Comparison of ENCODE assay signal across 9 cellular contexts in the genomic region with DNA sequence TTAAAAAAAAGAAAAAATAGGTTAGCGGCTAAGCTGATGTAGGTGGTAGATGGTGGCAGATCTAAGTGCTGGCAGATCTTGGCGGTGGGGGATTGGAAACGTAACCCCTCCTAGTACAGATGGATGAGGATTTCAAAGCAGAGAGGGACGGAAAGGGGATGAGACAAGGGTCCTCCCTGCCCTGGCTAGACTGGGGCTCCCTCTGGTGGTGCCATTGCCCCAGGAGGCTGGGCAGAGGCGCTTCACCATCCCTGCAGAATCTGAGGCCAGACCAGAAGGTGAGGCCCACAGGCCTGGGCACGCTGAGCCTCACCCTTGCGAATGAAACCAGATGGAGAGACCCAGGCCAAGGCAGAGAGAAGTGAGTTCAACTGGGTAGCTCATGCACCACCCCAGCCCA. TPM values are rescaled to one million over a fixed set of nuclear protein-coding genes. Genes with fewer than 3 reads are reported as not detected.
DNase-seq lines count a peak whose midpoint lies in the region; ATAC-seq and TF ChIP-seq lines count a peak whose summit lies in the region.
"Had no signal": no experiment of that assay in that cellular context is flagged by ENCODE, and none has a peak within 500 bp of the region (broad histone marks: within the 10 kb centered on the region; RNA-seq: fewer than 3 reads in every experiment).

No MANE protein-coding gene starts in this region.

- TF ChIP-seq CTCF in osteoblast (IDR thresholded peaks at IDR 0.05; ENCODE audit: extremely low read depth, low read depth, low read length), result peak; percentile 41

- H3K79me2 ChIP-seq in osteoblast (ENCODE audit: insufficient read depth, low read length), result no peaks in the 10 kb centered on the region

- peaks cover 7% of the 10 kb centered on the region for H3K4me1 ChIP-seq in adipocyte (ENCODE audit: control insufficient read depth, insufficient read depth, low read length)
- peaks cover 6% of the 10 kb centered on the region for H3K4me1 ChIP-seq in osteoblast (ENCODE audit: insufficient read depth, low read length)

- peak; percentile 60 for DNase-seq in activated CD4-positive, alpha-beta T cell treated with anti-CD3 and anti-CD28 coated beads for 36 hours
- no peak for DNase-seq in activated CD4-positive, alpha-beta T cell treated with anti-CD3 and anti-CD28 coated beads, Interleukin-2, amount 10 ng/mL, durations not matched to agents 7 days and 5 days
- DNase-seq in HuH-7.5 (ENCODE audit: low spot score) (peak; percentile 50), adipocyte (ENCODE audit: low read depth) (peak; percentile 29), osteoblast (ENCODE audit: insufficient read length, low spot score, missing footprints) (no peak), NCI-H2029 treated with DMSO at 0.1 percent for 48 hours (lab: John Stamatoyannopoulos, UW) (no peak), mesenteric fat pad (ENCODE audit: low spot score) (no peak)
- DNase-seq: CD8-positive, alpha-beta T cell had no signal

- H3K36me3 ChIP-seq in adipocyte (ENCODE audit: control insufficient read depth, insufficient read depth, low read length, severe bottlenecking) (no peaks in the 10 kb centered on the region), osteoblast (ENCODE audit: insufficient read depth, low read length) (no peaks in the 10 kb centered on the region)

- peaks cover 31% of the 10 kb centered on the region for H3K4me1 Mint-ChIP-seq in activated CD4-positive, alpha-beta T cell treated with anti-CD3 and anti-CD28 coated beads for 36 hours
- peaks cover 11% of the 10 kb centered on the region for H3K4me1 Mint-ChIP-seq in activated CD4-positive, alpha-beta T cell treated with anti-CD3 and anti-CD28 coated beads, Interleukin-2, amount 10 ng/mL, durations not matched to agents 7 days and 5 days

- intact Hi-C loops in activated CD4-positive, alpha-beta T cell treated with anti-CD3 and anti-CD28 coated beads for 36 hours (cut with DNase I, micrococcal nuclease), result no loop called here

- H3K9me3 ChIP-seq in adipocyte (ENCODE audit: control insufficient read depth, low read length) (no peaks in the 10 kb centered on the region), osteoblast (ENCODE audit: low read depth, low read length) (no peaks in the 10 kb centered on the region)

- H3K4me3 Mint-ChIP-seq in activated CD4-positive, alpha-beta T cell treated with anti-CD3 and anti-CD28 coated beads for 36 hours, result no peak overlapping the region
- H3K4me3 Mint-ChIP-seq in activated CD4-positive, alpha-beta T cell treated with anti-CD3 and anti-CD28 coated beads, Interleukin-2, amount 10 ng/mL, durations not matched to agents 7 days and 5 days, result no peak overlapping the region
- H3K4me3 Mint-ChIP-seq: CD8-positive, alpha-beta T cell had no signal

- peaks cover 71% of the 10 kb centered on the region for H3K27me3 ChIP-seq in adipocyte (replicated peaks; ENCODE audit: control insufficient read depth, insufficient read depth, low read length)
- peaks cover 49% of the 10 kb centered on the region for H3K27me3 ChIP-seq in osteoblast (ENCODE audit: insufficient read depth, low read length)

- H3K4me2 ChIP-seq in osteoblast (ENCODE audit: insufficient read depth, low read length), result no peak overlapping the region

- no peaks in the 10 kb centered on the region for H3K9me3 Mint-ChIP-seq in activated CD4-positive, alpha-beta T cell treated with anti-CD3 and anti-CD28 coated beads for 36 hours (ENCODE audit: low read depth)
- H3K9me3 Mint-ChIP-seq in activated CD4-positive, alpha-beta T cell treated with anti-CD3 and anti-CD28 coated beads, Interleukin-2, amount 10 ng/mL, durations not matched to agents 7 days and 5 days, result no peaks in the 10 kb centered on the region
- H3K9me3 Mint-ChIP-seq: CD8-positive, alpha-beta T cell had no signal

- POLR2A ChIA-PET in activated CD4-positive, alpha-beta T cell treated with anti-CD3 and anti-CD28 coated beads for 36 hours (lab: Charles Lee), result no interaction called here
- POLR2A ChIA-PET in activated CD4-positive, alpha-beta T cell treated with anti-CD3 and anti-CD28 coated beads, Interleukin-2, amount 10 ng/mL, durations not matched to agents 7 days and 5 days (lab: Charles Lee), result no interaction called here

- H3K36me3 Mint-ChIP-seq in activated CD4-positive, alpha-beta T cell treated with anti-CD3 and anti-CD28 coated beads for 36 hours (ENCODE audit: low read depth), result no peaks in the 10 kb centered on the region
- no peaks in the 10 kb centered on the region for H3K36me3 Mint-ChIP-seq in activated CD4-positive, alpha-beta T cell treated with anti-CD3 and anti-CD28 coated beads, Interleukin-2, amount 10 ng/mL, durations not matched to agents 7 days and 5 days (ENCODE audit: low read depth)
- H3K36me3 Mint-ChIP-seq: CD8-positive, alpha-beta T cell had no signal

- H3K27ac Mint-ChIP-seq in activated CD4-positive, alpha-beta T cell treated with anti-CD3 and anti-CD28 coated beads for 36 hours, result peak overlapping the region; percentile 15
- H3K27ac Mint-ChIP-seq in activated CD4-positive, alpha-beta T cell treated with anti-CD3 and anti-CD28 coated beads, Interleukin-2, amount 10 ng/mL, durations not matched to agents 7 days and 5 days, result no peak overlapping the region
- H3K27ac Mint-ChIP-seq: CD8-positive, alpha-beta T cell had no signal

- no peaks in the 10 kb centered on the region for H4K20me1 ChIP-seq in osteoblast (ENCODE audit: insufficient read depth, low read length)

- H3K9ac ChIP-seq in adipocyte (ENCODE audit: low read length), result no peak overlapping the region

- peaks cover 2% of the 10 kb centered on the region for H3K27me3 Mint-ChIP-seq in activated CD4-positive, alpha-beta T cell treated with anti-CD3 and anti-CD28 coated beads for 36 hours
- peaks cover 2% of the 10 kb centered on the region for H3K27me3 Mint-ChIP-seq in activated CD4-positive, alpha-beta T cell treated with anti-CD3 and anti-CD28 coated beads, Interleukin-2, amount 10 ng/mL, durations not matched to agents 7 days and 5 days

- H2AFZ ChIP-seq in osteoblast (ENCODE audit: low read length), result no peak overlapping the region

- CTCF ChIA-PET in activated CD4-positive, alpha-beta T cell treated with anti-CD3 and anti-CD28 coated beads for 36 hours (lab: Charles Lee), result interaction anchor here (0.6 to 1.3 kb wide), 3 partner anchors 14 to 160 kb away, joined by 3 to 5 read pairs (median 4); no protein-coding TSS in a partner anchor
- CTCF ChIA-PET in activated CD4-positive, alpha-beta T cell treated with anti-CD3 and anti-CD28 coated beads, Interleukin-2, amount 10 ng/mL, durations not matched to agents 7 days and 5 days (lab: Charles Lee), result interaction anchor here (0.6 kb wide), 1 partner anchor 12 kb away, joined by 3 read pairs; no protein-coding TSS in a partner anchor

- no peak overlapping the region for H3K27ac ChIP-seq in osteoblast (ENCODE audit: low read depth, low read length)

- H3K4me3 ChIP-seq in adipocyte (ENCODE audit: low read length) (no peak overlapping the region), osteoblast (ENCODE audit: insufficient read depth, low read length) (no peak overlapping the region)

- no peak for ATAC-seq in activated CD4-positive, alpha-beta T cell treated with anti-CD3 and anti-CD28 coated beads for 36 hours
- ATAC-seq in GM21360 (IDR thresholded peaks at IDR 0.05; ENCODE audit: unreplicated experiment), result no peak
- ATAC-seq: CD8-positive, alpha-beta T cell had no signal

RNA-seq across cellular contexts. Expression of a gene that starts 7.0 kb away (rescaled TPM):
- under 1 TPM; 0.86 to 0.87 TPM for total RNA-seq in activated CD4-positive, alpha-beta T cell treated with anti-CD3 and anti-CD28 coated beads for 36 hours
- not detected for total RNA-seq in activated CD4-positive, alpha-beta T cell treated with anti-CD3 and anti-CD28 coated beads, Interleukin-2, amount 10 ng/mL, durations not matched to agents 7 days and 5 days
- total RNA-seq in osteoblast, result 0.29 and 0.36 TPM in 2 replicates
- 3.5 TPM for total RNA-seq in mesenteric fat pad

RNA-seq across cellular contexts. Expression of a gene that starts 44.9 kb away (rescaled TPM):
- total RNA-seq in activated CD4-positive, alpha-beta T cell treated with anti-CD3 and anti-CD28 coated beads for 36 hours, result 10 to 100 TPM; 55.9 to 57.6 TPM
- 10 to 100 TPM; 62.5 to 70.6 TPM for total RNA-seq in activated CD4-positive, alpha-beta T cell treated with anti-CD3 and anti-CD28 coated beads, Interleukin-2, amount 10 ng/mL, durations not matched to agents 7 days and 5 days
- total RNA-seq in osteoblast, result 21.5 and 23.9 TPM in 2 replicates
- total RNA-seq in mesenteric fat pad, result 132 TPM

Comparison
In these comparisons a context has a peak if more than half of its experiments do, and no peak if none do; other contexts are left out.
1. DNase-seq: peak in activated CD4-positive, alpha-beta T cell treated with anti-CD3 and anti-CD28 coated beads for 36 hours (single experiment), HuH-7.5 (single experiment) and adipocyte (single experiment); none in activated CD4-positive, alpha-beta T cell treated with anti-CD3 and anti-CD28 coated beads, Interleukin-2, amount 10 ng/mL, durations not matched to agents 7 days and 5 days (single experiment), osteoblast (single experiment), NCI-H2029 treated with DMSO at 0.1 percent for 48 hours (single experiment) and mesenteric fat pad (single experiment).